Comparison of ENCODE assay signal across 20 cellular contexts in genomic region chr14:43475762-43476161, GRCh38.
"Had no signal": no experiment of that assay in that cellular context is flagged by ENCODE, and none has a peak within 500 bp of the region (broad histone marks: within the 10 kb centered on the region; RNA-seq: fewer than 3 reads in every experiment).

No MANE protein-coding gene starts in this region.

- H3K36me3 Mint-ChIP-seq: activated naive CD4-positive, alpha-beta T cell treated with anti-CD3 and anti-CD28 coated beads, Interleukin-2, amount 50 U/mL, for 72 hours had no signal

- H3K27ac ChIP-seq: body of pancreas, coronary artery, foreskin keratinocyte, tibial nerve had no signal

- H3K27me3 ChIP-seq: body of pancreas, foreskin keratinocyte, tibial nerve had no signal

- H3K4me3 Mint-ChIP-seq: activated B cell treated with CpG ODN at 0.5 μM for 24 hours; activated CD4-positive, alpha-beta T cell treated with anti-CD3 and anti-CD28 coated beads, Interleukin-2, amount 10 ng/mL, durations not matched to agents 24 days and 14 days; activated T-cell treated with anti-CD3 and anti-CD28 coated beads, Interleukin-2, amount 50 U/mL, for 72 hours; central memory CD8-positive, alpha-beta T cell; natural killer cell treated with Interleukin-12 subunit alpha and Interleukin-12 subunit beta and Interleukin-15 and Interleukin-18, amount 100 ng/mL, for 72 hours; T-helper 2 cell treated with Interferon-gamma antibody and Interleukin-4, amounts not matched to agents 5 μg/mL and 100 μg/mL, for 36 hours had no signal

- H3K4me1 ChIP-seq: body of pancreas, foreskin keratinocyte, tibial nerve had no signal

- H3K4me1 Mint-ChIP-seq: activated B cell treated with CpG ODN at 0.5 μM for 24 hours; activated CD4-positive, alpha-beta T cell treated with anti-CD3 and anti-CD28 coated beads, Interleukin-2, amount 10 ng/mL, durations not matched to agents 24 days and 14 days; central memory CD8-positive, alpha-beta T cell had no signal

- H3K27ac Mint-ChIP-seq: activated B cell treated with CpG ODN at 0.5 μM for 24 hours; activated CD4-positive, alpha-beta T cell treated with anti-CD3 and anti-CD28 coated beads, Interleukin-2, amount 10 ng/mL, durations not matched to agents 24 days and 14 days; activated naive CD4-positive, alpha-beta T cell treated with anti-CD3 and anti-CD28 coated beads, Interleukin-2, amount 50 U/mL, for 72 hours; activated T-cell treated with anti-CD3 and anti-CD28 coated beads, Interleukin-2, amount 50 U/mL, for 72 hours; natural killer cell treated with Interleukin-12 subunit alpha and Interleukin-12 subunit beta and Interleukin-15 and Interleukin-18, amount 100 ng/mL, for 72 hours; T-helper 2 cell treated with Interferon-gamma antibody and Interleukin-4, amounts not matched to agents 5 μg/mL and 100 μg/mL, for 36 hours had no signal

- H3K4me3 ChIP-seq: body of pancreas, coronary artery, tibial nerve had no signal

- DNase-seq: activated B cell treated with CpG ODN at 0.5 μM for 24 hours; activated CD4-positive, alpha-beta T cell treated with anti-CD3 and anti-CD28 coated beads, Interleukin-2, amount 10 ng/mL, durations not matched to agents 24 days and 14 days; activated CD8-positive, alpha-beta memory T cell treated with anti-CD3 and anti-CD28 coated beads, Interleukin-2, amount 50 U/mL, for 48 hours; activated gamma-delta T cell; activated T-cell treated with anti-CD3 and anti-CD28 coated beads, Interleukin-2, amount 50 U/mL, for 72 hours; amygdala; body of pancreas; effector CD4-positive, alpha-beta T cell; glutamatergic neuron; stimulated activated CD4-positive, alpha-beta T cell treated with anti-CD3 and anti-CD28 coated beads, Interleukin-15, amount 100 ng/mL, for 24 hours; stimulated activated CD4-positive, alpha-beta T cell treated with anti-CD3 and anti-CD28 coated beads, Interleukin-4, amount 100 ng/mL, for 1 hour; stimulated activated naive CD4-positive, alpha-beta T cell treated with Interleukin-2 at 50 U/mL for 16 hours; substantia nigra had no signal

- H3K9me3 ChIP-seq: body of pancreas, tibial nerve had no signal

- H3K9me3 Mint-ChIP-seq: activated B cell treated with CpG ODN at 0.5 μM for 24 hours; activated CD4-positive, alpha-beta T cell treated with anti-CD3 and anti-CD28 coated beads, Interleukin-2, amount 10 ng/mL, durations not matched to agents 24 days and 14 days had no signal

- H3K27me3 Mint-ChIP-seq: activated B cell treated with CpG ODN at 0.5 μM for 24 hours; activated CD4-positive, alpha-beta T cell treated with anti-CD3 and anti-CD28 coated beads, Interleukin-2, amount 10 ng/mL, durations not matched to agents 24 days and 14 days; central memory CD8-positive, alpha-beta T cell; natural killer cell treated with Interleukin-12 subunit alpha and Interleukin-12 subunit beta and Interleukin-15 and Interleukin-18, amount 100 ng/mL, for 72 hours had no signal

- H3K36me3 ChIP-seq: tibial nerve had no signal

- ATAC-seq: activated naive CD4-positive, alpha-beta T cell treated with anti-CD3 and anti-CD28 coated beads, Interleukin-2, amount 50 U/mL, for 72 hours; activated T-cell treated with anti-CD3 and anti-CD28 coated beads, Interleukin-2, amount 50 U/mL, for 72 hours; body of pancreas; foreskin keratinocyte; natural killer cell treated with Interleukin-12 subunit alpha and Interleukin-12 subunit beta and Interleukin-15 and Interleukin-18, amount 100 ng/mL, for 72 hours had no signal
